Comparison of ENCODE assay signal across 1 cellular context in the genomic region with DNA sequence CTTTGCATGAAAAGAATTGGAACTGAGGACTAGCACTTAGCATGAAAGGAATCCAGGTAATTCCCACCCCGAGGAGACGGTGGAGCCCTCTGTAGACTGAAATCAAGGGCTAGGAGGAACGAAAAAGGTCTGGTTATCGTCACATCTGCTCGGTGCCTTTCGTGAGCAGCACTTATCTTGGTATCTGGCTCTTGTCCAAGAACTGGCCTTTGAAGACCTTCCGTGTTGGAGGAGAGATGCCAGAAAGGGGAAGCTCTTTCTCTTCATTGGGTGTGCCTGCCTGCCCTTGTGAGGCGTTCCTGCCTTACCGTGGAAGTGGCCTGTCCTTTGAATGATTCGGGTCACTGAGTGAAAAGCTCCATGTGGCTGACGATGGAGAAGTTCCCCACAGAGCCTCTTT.
TF ChIP-seq lines count a peak whose summit lies in the region.

No MANE protein-coding gene starts in this region.

TF ChIP-seq in GM23338, 12 proteins besides CTCF, POLR2A, EP300 and RAD21 (continued from another document):
- TF ChIP-seq, protein P1, sequence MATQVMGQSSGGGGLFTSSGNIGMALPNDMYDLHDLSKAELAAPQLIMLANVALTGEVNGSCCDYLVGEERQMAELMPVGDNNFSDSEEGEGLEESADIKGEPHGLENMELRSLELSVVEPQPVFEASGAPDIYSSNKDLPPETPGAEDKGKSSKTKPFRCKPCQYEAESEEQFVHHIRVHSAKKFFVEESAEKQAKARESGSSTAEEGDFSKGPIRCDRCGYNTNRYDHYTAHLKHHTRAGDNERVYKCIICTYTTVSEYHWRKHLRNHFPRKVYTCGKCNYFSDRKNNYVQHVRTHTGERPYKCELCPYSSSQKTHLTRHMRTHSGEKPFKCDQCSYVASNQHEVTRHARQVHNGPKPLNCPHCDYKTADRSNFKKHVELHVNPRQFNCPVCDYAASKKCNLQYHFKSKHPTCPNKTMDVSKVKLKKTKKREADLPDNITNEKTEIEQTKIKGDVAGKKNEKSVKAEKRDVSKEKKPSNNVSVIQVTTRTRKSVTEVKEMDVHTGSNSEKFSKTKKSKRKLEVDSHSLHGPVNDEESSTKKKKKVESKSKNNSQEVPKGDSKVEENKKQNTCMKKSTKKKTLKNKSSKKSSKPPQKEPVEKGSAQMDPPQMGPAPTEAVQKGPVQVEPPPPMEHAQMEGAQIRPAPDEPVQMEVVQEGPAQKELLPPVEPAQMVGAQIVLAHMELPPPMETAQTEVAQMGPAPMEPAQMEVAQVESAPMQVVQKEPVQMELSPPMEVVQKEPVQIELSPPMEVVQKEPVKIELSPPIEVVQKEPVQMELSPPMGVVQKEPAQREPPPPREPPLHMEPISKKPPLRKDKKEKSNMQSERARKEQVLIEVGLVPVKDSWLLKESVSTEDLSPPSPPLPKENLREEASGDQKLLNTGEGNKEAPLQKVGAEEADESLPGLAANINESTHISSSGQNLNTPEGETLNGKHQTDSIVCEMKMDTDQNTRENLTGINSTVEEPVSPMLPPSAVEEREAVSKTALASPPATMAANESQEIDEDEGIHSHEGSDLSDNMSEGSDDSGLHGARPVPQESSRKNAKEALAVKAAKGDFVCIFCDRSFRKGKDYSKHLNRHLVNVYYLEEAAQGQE (IDR thresholded peaks at IDR 0.05; ENCODE audit: unreplicated experiment), result no peak
- TF ChIP-seq, protein P2, sequence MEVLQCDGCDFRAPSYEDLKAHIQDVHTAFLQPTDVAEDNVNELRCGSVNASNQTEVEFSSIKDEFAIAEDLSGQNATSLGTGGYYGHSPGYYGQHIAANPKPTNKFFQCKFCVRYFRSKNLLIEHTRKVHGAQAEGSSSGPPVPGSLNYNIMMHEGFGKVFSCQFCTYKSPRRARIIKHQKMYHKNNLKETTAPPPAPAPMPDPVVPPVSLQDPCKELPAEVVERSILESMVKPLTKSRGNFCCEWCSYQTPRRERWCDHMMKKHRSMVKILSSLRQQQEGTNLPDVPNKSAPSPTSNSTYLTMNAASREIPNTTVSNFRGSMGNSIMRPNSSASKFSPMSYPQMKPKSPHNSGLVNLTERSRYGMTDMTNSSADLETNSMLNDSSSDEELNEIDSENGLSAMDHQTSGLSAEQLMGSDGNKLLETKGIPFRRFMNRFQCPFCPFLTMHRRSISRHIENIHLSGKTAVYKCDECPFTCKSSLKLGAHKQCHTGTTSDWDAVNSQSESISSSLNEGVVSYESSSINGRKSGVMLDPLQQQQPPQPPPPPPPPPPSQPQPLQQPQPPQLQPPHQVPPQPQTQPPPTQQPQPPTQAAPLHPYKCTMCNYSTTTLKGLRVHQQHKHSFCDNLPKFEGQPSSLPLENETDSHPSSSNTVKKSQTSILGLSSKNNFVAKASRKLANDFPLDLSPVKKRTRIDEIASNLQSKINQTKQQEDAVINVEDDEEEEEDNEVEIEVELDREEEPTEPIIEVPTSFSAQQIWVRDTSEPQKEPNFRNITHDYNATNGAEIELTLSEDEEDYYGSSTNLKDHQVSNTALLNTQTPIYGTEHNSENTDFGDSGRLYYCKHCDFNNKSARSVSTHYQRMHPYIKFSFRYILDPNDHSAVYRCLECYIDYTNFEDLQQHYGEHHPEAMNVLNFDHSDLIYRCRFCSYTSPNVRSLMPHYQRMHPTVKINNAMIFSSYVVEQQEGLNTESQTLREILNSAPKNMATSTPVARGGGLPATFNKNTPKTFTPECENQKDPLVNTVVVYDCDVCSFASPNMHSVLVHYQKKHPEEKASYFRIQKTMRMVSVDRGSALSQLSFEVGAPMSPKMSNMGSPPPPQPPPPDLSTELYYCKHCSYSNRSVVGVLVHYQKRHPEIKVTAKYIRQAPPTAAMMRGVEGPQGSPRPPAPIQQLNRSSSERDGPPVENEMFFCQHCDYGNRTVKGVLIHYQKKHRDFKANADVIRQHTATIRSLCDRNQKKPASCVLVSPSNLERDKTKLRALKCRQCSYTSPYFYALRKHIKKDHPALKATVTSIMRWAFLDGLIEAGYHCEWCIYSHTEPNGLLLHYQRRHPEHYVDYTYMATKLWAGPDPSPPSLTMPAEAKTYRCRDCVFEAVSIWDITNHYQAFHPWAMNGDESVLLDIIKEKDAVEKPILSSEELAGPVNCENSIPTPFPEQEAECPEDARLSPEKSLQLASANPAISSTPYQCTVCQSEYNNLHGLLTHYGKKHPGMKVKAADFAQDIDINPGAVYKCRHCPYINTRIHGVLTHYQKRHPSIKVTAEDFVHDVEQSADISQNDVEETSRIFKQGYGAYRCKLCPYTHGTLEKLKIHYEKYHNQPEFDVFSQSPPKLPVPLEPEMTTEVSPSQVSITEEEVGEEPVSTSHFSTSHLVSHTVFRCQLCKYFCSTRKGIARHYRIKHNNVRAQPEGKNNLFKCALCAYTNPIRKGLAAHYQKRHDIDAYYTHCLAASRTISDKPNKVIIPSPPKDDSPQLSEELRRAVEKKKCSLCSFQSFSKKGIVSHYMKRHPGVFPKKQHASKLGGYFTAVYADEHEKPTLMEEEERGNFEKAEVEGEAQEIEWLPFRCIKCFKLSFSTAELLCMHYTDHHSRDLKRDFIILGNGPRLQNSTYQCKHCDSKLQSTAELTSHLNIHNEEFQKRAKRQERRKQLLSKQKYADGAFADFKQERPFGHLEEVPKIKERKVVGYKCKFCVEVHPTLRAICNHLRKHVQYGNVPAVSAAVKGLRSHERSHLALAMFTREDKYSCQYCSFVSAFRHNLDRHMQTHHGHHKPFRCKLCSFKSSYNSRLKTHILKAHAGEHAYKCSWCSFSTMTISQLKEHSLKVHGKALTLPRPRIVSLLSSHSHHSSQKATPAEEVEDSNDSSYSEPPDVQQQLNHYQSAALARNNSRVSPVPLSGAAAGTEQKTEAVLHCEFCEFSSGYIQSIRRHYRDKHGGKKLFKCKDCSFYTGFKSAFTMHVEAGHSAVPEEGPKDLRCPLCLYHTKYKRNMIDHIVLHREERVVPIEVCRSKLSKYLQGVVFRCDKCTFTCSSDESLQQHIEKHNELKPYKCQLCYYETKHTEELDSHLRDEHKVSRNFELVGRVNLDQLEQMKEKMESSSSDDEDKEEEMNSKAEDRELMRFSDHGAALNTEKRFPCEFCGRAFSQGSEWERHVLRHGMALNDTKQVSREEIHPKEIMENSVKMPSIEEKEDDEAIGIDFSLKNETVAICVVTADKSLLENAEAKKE (CRISPR knock-in tag; IDR thresholded peaks at IDR 0.05), result no peak
- TF ChIP-seq ZNF114 (CRISPR knock-in tag; IDR thresholded peaks at IDR 0.05), result no peak
- TF ChIP-seq POLR2AphosphoS5 (IDR thresholded peaks at IDR 0.05; ENCODE audit: low read depth), result no peak
- no peak for TF ChIP-seq STAT1 (IDR thresholded peaks at IDR 0.05; ENCODE audit: unreplicated experiment)
TF ChIP-seq in GM23338: peak in this region for 0.
